ENCODE assay signal across 9 cellular contexts in genomic region chr9:129333961-129334743, GRCh38.
DNase-seq lines count a peak whose midpoint lies in the region; ATAC-seq and TF ChIP-seq lines count a peak whose summit lies in the region.
"Had no signal": no experiment of that assay in that cellular context is flagged by ENCODE, and none has a peak within 500 bp of the region (broad histone marks: within the 10 kb centered on the region; RNA-seq: fewer than 3 reads in every experiment).

No MANE protein-coding gene starts in this region.

- H3K79me2 ChIP-seq in fibroblast of lung (ENCODE audit: control insufficient read depth, insufficient read depth, low read length): no peaks in the 10 kb centered on the region

- H3K4me2 ChIP-seq in fibroblast of lung (ENCODE audit: extremely low read depth, insufficient read depth, low read length): peak overlapping the region; percentile 58

- H3K9ac ChIP-seq in fibroblast of lung (ENCODE audit: insufficient read depth, low read length): no peak overlapping the region
- peak overlapping the region; percentile 32 to 52 for H3K9ac ChIP-seq in mucosa of rectum (ENCODE audit: low read depth in 1 of 2, low read length in 2 of 2)

- H3K9me3 ChIP-seq in fibroblast of lung (ENCODE audit: control insufficient read depth, insufficient read depth, low read depth, low read length) (no peaks in the 10 kb centered on the region), mucosa of rectum (ENCODE audit: control insufficient read depth in 2 of 2, low read length in 2 of 2) (no peaks in the 10 kb centered on the region), upper lobe of right lung (peaks cover 3% of the 10 kb centered on the region)

- H3K36me3 ChIP-seq in fibroblast of lung (ENCODE audit: control insufficient read depth, insufficient read depth, low read length): no peaks in the 10 kb centered on the region
- H3K36me3 ChIP-seq in mucosa of rectum (ENCODE audit: control insufficient read depth in 2 of 2, insufficient read depth in 2 of 2, low read length in 2 of 2): no peaks in the 10 kb centered on the region
- H3K36me3 ChIP-seq in upper lobe of right lung: no peaks in the 10 kb centered on the region

- peak overlapping the region; percentile 60 for H3K27ac ChIP-seq in fibroblast of lung (ENCODE audit: insufficient read depth, low read length)
- peak overlapping the region; percentile 67 to 77 for H3K27ac ChIP-seq in mucosa of rectum (ENCODE audit: low read depth in 2 of 2, low read length in 2 of 2)
- peak overlapping the region; percentile 87 for H3K27ac ChIP-seq in upper lobe of right lung

- no peak for TF ChIP-seq CTCF in NB4 (IDR thresholded peaks at IDR 0.05; ENCODE audit: low read depth, low read length)
- peak in 1 of 2 donors; percentile 2 for TF ChIP-seq CTCF in fibroblast of lung (conservative IDR thresholded peaks at IDR 0.05 in 1 of 2, IDR thresholded peaks at IDR 0.05 in 1 of 2; ENCODE audit: low read depth in 1 of 2, low read length in 2 of 2)
- no peak for TF ChIP-seq CTCF in upper lobe of right lung (IDR thresholded peaks at IDR 0.05)

- H3K4me3 ChIP-seq in NB4 (ENCODE audit: low read depth, low read length) (peak overlapping the region; percentile 3), fibroblast of lung (replicated peaks in 1 of 4; ENCODE audit: control extremely low read depth in 1 of 4, insufficient read depth in 1 of 4, low read depth in 3 of 4, low read length in 4 of 4) (peak overlapping the region in 1 of 4 experiments; percentile 25), mucosa of rectum (ENCODE audit: low read length in 2 of 2) (peak overlapping the region; percentile 36 to 44), upper lobe of right lung (peak overlapping the region; percentile 17)

- peak; percentile 91 for DNase-seq in DMS53 treated with DMSO at 0.1 percent for 48 hours (lab: John Stamatoyannopoulos, UW; ENCODE audit: unreplicated experiment)
- peak; percentile 97 for DNase-seq in NB4 (ENCODE audit: low read depth)
- peak; percentile 43 for DNase-seq in activated CD8-positive, alpha-beta memory T cell treated with anti-CD3 and anti-CD28 coated beads, Interleukin-2, amount 50 U/mL, for 4 hours
- DNase-seq in fibroblast of lung (ENCODE audit: low read depth in 2 of 2): peak; percentile 95 to 99
- peak; percentile 97 for DNase-seq in upper lobe of right lung
- DNase-seq: activated B cell treated with CpG ODN at 0.5 μM for 24 hours had no signal

- no peaks in the 10 kb centered on the region for H4K20me1 ChIP-seq in fibroblast of lung (ENCODE audit: control insufficient read depth, extremely low read depth, insufficient read depth, low read length)

- peak; percentile 92 for ATAC-seq in upper lobe of right lung
- no peak for ATAC-seq in HG03097 (IDR thresholded peaks at IDR 0.05; ENCODE audit: low FRiP score, unreplicated experiment)
- no peak for ATAC-seq in GM18909 (IDR thresholded peaks at IDR 0.05; ENCODE audit: poor library complexity, unreplicated experiment)

- peak; percentile 15 for TF ChIP-seq POLR2A in NB4 (IDR thresholded peaks at IDR 0.05; ENCODE audit: extremely low read depth, insufficient read length)

- H3K27me3 ChIP-seq in fibroblast of lung (ENCODE audit: control insufficient read depth, insufficient read depth, low read length) (no peaks in the 10 kb centered on the region), mucosa of rectum (ENCODE audit: control insufficient read depth in 2 of 2, insufficient read depth in 2 of 2, low read length in 2 of 2) (peaks cover 0 to 4% of the 10 kb centered on the region in 2 donors), upper lobe of right lung (no peaks in the 10 kb centered on the region)

- no peak overlapping the region for H2AFZ ChIP-seq in fibroblast of lung (ENCODE audit: low read length)

- intact Hi-C loops in upper lobe of right lung (cut with DNase I): no loop called here

- H3K4me1 ChIP-seq in fibroblast of lung (ENCODE audit: control insufficient read depth, extremely low read depth, insufficient read depth, low read length) (peaks cover 23% of the 10 kb centered on the region), mucosa of rectum (ENCODE audit: control insufficient read depth in 2 of 2, insufficient read depth in 2 of 2, low read length in 2 of 2) (peaks cover 20 to 28% of the 10 kb centered on the region in 2 donors), upper lobe of right lung (peaks cover 43% of the 10 kb centered on the region)

Comparison
In these comparisons a context has a peak if more than half of its experiments do, and no peak if none do; other contexts are left out.
1. DNase-seq: peak in every context shown above with its lines; median percentile 97 in NB4; 97 in fibroblast of lung; 97 in upper lobe of right lung; 91 in DMS53 treated with DMSO at 0.1 percent for 48 hours; 43 in activated CD8-positive, alpha-beta memory T cell treated with anti-CD3 and anti-CD28 coated beads, Interleukin-2, amount 50 U/mL, for 4 hours.